In the genomic region with DNA sequence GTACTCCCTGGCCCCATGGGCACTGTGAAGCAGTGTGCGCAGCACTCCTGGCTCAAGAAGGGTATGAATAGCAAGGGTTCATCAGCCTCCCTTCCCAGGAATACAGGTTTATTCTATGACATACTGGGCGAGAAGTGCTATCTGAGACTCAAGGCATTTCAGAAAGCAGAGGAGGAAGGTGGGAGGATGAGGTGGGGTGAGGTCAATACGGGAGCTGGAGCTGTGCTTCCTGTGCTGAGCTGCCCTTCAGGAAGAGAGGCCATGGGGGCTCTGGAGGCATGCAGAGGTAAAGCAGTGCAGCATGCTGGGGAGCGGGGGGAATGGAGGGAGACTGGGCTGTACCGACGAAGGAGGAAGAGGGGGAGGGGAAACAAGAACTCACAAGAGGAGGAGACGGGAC, we compare ENCODE assay signal across 28 cellular contexts.
"Had no signal": no experiment of that assay in that cellular context is flagged by ENCODE, and none has a peak within 500 bp of the region (broad histone marks: within the 10 kb centered on the region; RNA-seq: fewer than 3 reads in every experiment).

No MANE protein-coding gene starts in this region.

- DNase-seq: activated CD4-positive, alpha-beta memory T cell treated with anti-CD3 and anti-CD28 coated beads, Interleukin-2, amount 10 ng/mL, durations not matched to agents 7 days and 5 days; activated CD4-positive, alpha-beta T cell treated with anti-CD3 and anti-CD28 coated beads for 1 hour; activated CD4-positive, alpha-beta T cell treated with anti-CD3 and anti-CD28 coated beads for 4 hours; activated CD4-positive, alpha-beta T cell treated with anti-CD3 and anti-CD28 coated beads, Interleukin-2, amount 10 ng/mL, durations not matched to agents 7 days and 5 days; activated CD4-positive, alpha-beta T cell treated with anti-CD3 and anti-CD28 coated beads, Interleukin-2, amount 50 U/mL, for 4 hours; activated CD8-positive, alpha-beta memory T cell treated with anti-CD3 and anti-CD28 coated beads, Interleukin-2, amount 50 U/mL, for 48 hours; activated gamma-delta T cell; activated naive CD4-positive, alpha-beta T cell; activated naive CD4-positive, alpha-beta T cell treated with anti-CD3 and anti-CD28 coated beads, Interleukin-2, amount 10 ng/mL, durations not matched to agents 7 days and 5 days; activated T-cell treated with anti-CD3 and anti-CD28 coated beads for 4 hours; activated T-cell treated with anti-CD3 and anti-CD28 coated beads, Interleukin-2, amount 50 U/mL, for 24 hours; activated T-cell treated with anti-CD3 and anti-CD28 coated beads, Interleukin-2, amount 50 U/mL, for 72 hours; amniotic stem cell; aorta; body of pancreas; caudate nucleus; colonic mucosa; effector CD8-positive, alpha-beta T cell; erythroblast; foreskin keratinocyte; gastrocnemius medialis; glutamatergic neuron; heart left ventricle; T-helper 1 cell; T-helper 17 cell; T1000 had no signal

- H3K27me3 ChIP-seq: body of pancreas, colonic mucosa, gastrocnemius medialis had no signal

- H3K4me3 ChIP-seq: body of pancreas, colonic mucosa, esophagus muscularis mucosa, gastrocnemius medialis, heart left ventricle had no signal

- H3K4me1 ChIP-seq: body of pancreas, colonic mucosa, esophagus muscularis mucosa, foreskin keratinocyte, gastrocnemius medialis, heart left ventricle had no signal

- H3K36me3 ChIP-seq: colonic mucosa, esophagus muscularis mucosa, gastrocnemius medialis, heart left ventricle had no signal

- H3K27ac ChIP-seq: body of pancreas, colonic mucosa, esophagus muscularis mucosa, foreskin keratinocyte, gastrocnemius medialis, heart left ventricle had no signal

- ATAC-seq: activated naive CD4-positive, alpha-beta T cell treated with anti-CD3 and anti-CD28 coated beads, Interleukin-2, amount 50 U/mL, for 72 hours; activated T-cell treated with anti-CD3 and anti-CD28 coated beads, Interleukin-2, amount 50 U/mL, for 72 hours; body of pancreas; foreskin keratinocyte; gastrocnemius medialis; T-helper 17 cell had no signal

- H3K9me3 ChIP-seq: body of pancreas, colonic mucosa, esophagus muscularis mucosa, gastrocnemius medialis, heart left ventricle had no signal
